1 cellular context compared by ENCODE assay signal in the genomic region with DNA sequence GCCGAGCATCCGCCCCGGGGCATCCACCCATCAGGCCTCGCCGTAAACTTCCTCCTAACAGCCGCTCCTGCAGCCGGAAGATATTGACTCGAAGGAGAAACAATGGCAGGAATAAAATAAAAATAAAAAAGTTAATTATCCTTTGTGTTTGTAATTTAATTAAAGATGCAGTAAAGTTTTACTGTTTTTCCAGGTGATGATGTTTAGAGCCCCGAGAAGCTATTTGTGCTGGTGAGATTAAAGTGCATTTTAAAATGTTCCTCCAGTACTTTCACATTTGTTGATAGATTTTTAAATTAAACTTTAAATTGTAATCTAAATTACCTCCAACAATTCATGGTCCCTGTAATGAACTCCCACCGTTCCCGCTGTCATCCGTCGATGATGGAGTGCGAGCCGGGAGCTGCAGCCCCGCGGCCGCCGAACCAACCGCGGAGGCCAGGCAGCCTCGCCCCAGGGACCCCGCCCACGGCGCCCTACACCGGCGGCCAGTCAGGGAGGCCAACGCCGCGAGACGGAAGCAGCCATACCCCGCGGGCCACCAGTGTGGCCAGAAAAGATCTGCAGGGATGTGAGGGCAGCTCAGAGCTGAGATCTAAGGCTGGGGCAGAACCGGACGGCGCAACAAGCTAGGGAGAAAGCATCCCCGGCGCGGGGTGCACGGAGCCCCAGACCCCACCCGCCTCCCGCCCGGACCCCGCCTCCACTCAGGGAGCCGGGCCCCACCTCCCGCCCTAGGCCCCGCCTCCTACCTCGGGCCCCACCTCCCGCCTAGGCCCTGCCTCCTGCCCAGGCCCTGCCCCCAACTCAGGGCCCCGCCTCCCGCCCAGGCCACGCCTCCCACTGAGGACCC.
TF ChIP-seq lines count a peak whose summit lies in the region.

No MANE protein-coding gene starts in this region.

TF ChIP-seq in K562, 482 proteins besides CTCF, POLR2A, EP300 and RAD21 (continued from another document and continues in another):
- no peak for TF ChIP-seq RCOR1 (IDR thresholded peaks at IDR 0.05; ENCODE audit: borderline replicate concordance in 1 of 2, low read depth in 2 of 2, low read length in 2 of 2)
- no peak for TF ChIP-seq ZFPM2 (CRISPR knock-in tag; IDR thresholded peaks at IDR 0.05)
- no peak for TF ChIP-seq ZNF586 (CRISPR knock-in tag; conservative IDR thresholded peaks at IDR 0.05)
- no peak for TF ChIP-seq ELK1 (CRISPR knock-in tag; IDR thresholded peaks at IDR 0.05)
- TF ChIP-seq KLF13 (tag; IDR thresholded peaks at IDR 0.05; ENCODE audit: borderline replicate concordance, low read depth) = peak; percentile 55; the same call in 1 of the 2 replicates
- TF ChIP-seq, protein P1, sequence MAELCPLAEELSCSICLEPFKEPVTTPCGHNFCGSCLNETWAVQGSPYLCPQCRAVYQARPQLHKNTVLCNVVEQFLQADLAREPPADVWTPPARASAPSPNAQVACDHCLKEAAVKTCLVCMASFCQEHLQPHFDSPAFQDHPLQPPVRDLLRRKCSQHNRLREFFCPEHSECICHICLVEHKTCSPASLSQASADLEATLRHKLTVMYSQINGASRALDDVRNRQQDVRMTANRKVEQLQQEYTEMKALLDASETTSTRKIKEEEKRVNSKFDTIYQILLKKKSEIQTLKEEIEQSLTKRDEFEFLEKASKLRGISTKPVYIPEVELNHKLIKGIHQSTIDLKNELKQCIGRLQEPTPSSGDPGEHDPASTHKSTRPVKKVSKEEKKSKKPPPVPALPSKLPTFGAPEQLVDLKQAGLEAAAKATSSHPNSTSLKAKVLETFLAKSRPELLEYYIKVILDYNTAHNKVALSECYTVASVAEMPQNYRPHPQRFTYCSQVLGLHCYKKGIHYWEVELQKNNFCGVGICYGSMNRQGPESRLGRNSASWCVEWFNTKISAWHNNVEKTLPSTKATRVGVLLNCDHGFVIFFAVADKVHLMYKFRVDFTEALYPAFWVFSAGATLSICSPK (IDR thresholded peaks at IDR 0.05; ENCODE audit: borderline replicate concordance) = no peak
- TF ChIP-seq ZNF217 (CRISPR knock-in tag; IDR thresholded peaks at IDR 0.05) = no peak
- no peak for TF ChIP-seq CHD1 (IDR thresholded peaks at IDR 0.05; ENCODE audit: low read length)
- TF ChIP-seq ZNF707 (CRISPR knock-in tag; conservative IDR thresholded peaks at IDR 0.05) = no peak
- peak; percentile 84 for TF ChIP-seq SP1 (CRISPR knock-in tag; IDR thresholded peaks at IDR 0.05)
- TF ChIP-seq, protein P2, sequence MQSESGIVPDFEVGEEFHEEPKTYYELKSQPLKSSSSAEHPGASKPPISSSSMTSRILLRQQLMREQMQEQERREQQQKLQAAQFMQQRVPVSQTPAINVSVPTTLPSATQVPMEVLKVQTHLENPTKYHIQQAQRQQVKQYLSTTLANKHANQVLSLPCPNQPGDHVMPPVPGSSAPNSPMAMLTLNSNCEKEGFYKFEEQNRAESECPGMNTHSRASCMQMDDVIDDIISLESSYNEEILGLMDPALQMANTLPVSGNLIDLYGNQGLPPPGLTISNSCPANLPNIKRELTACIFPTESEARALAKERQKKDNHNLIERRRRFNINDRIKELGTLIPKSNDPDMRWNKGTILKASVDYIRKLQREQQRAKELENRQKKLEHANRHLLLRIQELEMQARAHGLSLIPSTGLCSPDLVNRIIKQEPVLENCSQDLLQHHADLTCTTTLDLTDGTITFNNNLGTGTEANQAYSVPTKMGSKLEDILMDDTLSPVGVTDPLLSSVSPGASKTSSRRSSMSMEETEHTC (IDR thresholded peaks at IDR 0.05) = no peak
- no peak for TF ChIP-seq ETV6 (IDR thresholded peaks at IDR 0.05; ENCODE audit: borderline replicate concordance in 1 of 2, low read depth in 2 of 2, low read length in 1 of 2)
- no peak for TF ChIP-seq ETV6 (CRISPR knock-in tag; IDR thresholded peaks at IDR 0.05; ENCODE audit: borderline replicate concordance)
- peak; percentile 54; the same call in 1 of the 2 replicates for TF ChIP-seq NKRF (IDR thresholded peaks at IDR 0.05; ENCODE audit: borderline replicate concordance)
- no peak for TF ChIP-seq BHLHE40 (IDR thresholded peaks at IDR 0.05; ENCODE audit: low read length)
- TF ChIP-seq LCOR (CRISPR knock-in tag; IDR thresholded peaks at IDR 0.05) = no peak; the same call in 1 of the 2 replicates
- no peak for TF ChIP-seq ZNF699 (CRISPR knock-in tag; IDR thresholded peaks at IDR 0.05; ENCODE audit: insufficient replicate concordance)
- no peak for TF ChIP-seq SP2 (IDR thresholded peaks at IDR 0.05; ENCODE audit: extremely low read depth, low read depth, low read length, poor library complexity, severe bottlenecking)
- no peak for TF ChIP-seq ZNF347 (CRISPR knock-in tag; IDR thresholded peaks at IDR 0.05; ENCODE audit: low read depth)
- TF ChIP-seq GMEB1 (CRISPR knock-in tag; IDR thresholded peaks at IDR 0.05) = no peak
- TF ChIP-seq ATF4 (CRISPR knock-in tag; IDR thresholded peaks at IDR 0.05) = no peak
- TF ChIP-seq JUNB (CRISPR knock-in tag; conservative IDR thresholded peaks at IDR 0.05) = no peak
- no peak; the same call in 1 of the 2 replicates for TF ChIP-seq GABPB1 (CRISPR knock-in tag; IDR thresholded peaks at IDR 0.05)
- no peak for TF ChIP-seq HMGXB4 (CRISPR knock-in tag; IDR thresholded peaks at IDR 0.05)
- TF ChIP-seq REST (CRISPR knock-in tag; IDR thresholded peaks at IDR 0.05; ENCODE audit: low read depth) = peak; percentile 46; the same call in 1 of the 2 replicates
- TF ChIP-seq SMAD1 (IDR thresholded peaks at IDR 0.05; ENCODE audit: low read depth, low read length, partially characterized antibody) = no peak
- no peak for TF ChIP-seq NEUROD1 (IDR thresholded peaks at IDR 0.05; ENCODE audit: borderline replicate concordance, low read depth, low read length, partially characterized antibody)
- TF ChIP-seq MEIS2 (IDR thresholded peaks at IDR 0.05; ENCODE audit: partially characterized antibody) = peak; percentile 79
- TF ChIP-seq, protein P3, sequence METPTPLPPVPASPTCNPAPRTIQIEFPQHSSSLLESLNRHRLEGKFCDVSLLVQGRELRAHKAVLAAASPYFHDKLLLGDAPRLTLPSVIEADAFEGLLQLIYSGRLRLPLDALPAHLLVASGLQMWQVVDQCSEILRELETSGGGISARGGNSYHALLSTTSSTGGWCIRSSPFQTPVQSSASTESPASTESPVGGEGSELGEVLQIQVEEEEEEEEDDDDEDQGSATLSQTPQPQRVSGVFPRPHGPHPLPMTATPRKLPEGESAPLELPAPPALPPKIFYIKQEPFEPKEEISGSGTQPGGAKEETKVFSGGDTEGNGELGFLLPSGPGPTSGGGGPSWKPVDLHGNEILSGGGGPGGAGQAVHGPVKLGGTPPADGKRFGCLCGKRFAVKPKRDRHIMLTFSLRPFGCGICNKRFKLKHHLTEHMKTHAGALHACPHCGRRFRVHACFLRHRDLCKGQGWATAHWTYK (CRISPR knock-in tag; IDR thresholded peaks at IDR 0.05) = 0 out of 2 replicates have a peak, but pooled peaks have one; percentile 50
- TF ChIP-seq ZNF174 (CRISPR knock-in tag; IDR thresholded peaks at IDR 0.05) = no peak
- peak; percentile 22 for TF ChIP-seq MXD1 (CRISPR knock-in tag; IDR thresholded peaks at IDR 0.05; ENCODE audit: borderline replicate concordance, poor library complexity, severe bottlenecking)
- no peak for TF ChIP-seq ERF (CRISPR knock-in tag; IDR thresholded peaks at IDR 0.05)
- peak; percentile 85 for TF ChIP-seq HMGN3 (IDR thresholded peaks at IDR 0.05; ENCODE audit: borderline replicate concordance, extremely low read depth, insufficient read length, low read depth, low read length)
- no peak for TF ChIP-seq PHF20 (IDR thresholded peaks at IDR 0.05; ENCODE audit: partially characterized antibody)
- TF ChIP-seq, protein P4, sequence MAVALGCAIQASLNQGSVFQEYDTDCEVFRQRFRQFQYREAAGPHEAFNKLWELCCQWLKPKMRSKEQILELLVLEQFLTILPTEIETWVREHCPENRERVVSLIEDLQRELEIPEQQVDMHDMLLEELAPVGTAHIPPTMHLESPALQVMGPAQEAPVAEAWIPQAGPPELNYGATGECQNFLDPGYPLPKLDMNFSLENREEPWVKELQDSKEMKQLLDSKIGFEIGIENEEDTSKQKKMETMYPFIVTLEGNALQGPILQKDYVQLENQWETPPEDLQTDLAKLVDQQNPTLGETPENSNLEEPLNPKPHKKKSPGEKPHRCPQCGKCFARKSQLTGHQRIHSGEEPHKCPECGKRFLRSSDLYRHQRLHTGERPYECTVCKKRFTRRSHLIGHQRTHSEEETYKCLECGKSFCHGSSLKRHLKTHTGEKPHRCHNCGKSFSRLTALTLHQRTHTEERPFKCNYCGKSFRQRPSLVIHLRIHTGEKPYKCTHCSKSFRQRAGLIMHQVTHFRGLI (CRISPR knock-in tag; IDR thresholded peaks at IDR 0.05) = no peak
- no peak for TF ChIP-seq ZNF121 (CRISPR knock-in tag; conservative IDR thresholded peaks at IDR 0.05)
